29 cellular contexts compared by ENCODE assay signal in genomic region chr13:46132109-46132508, GRCh38. TPM values are rescaled to one million over a fixed set of nuclear protein-coding genes. Genes with fewer than 3 reads are reported as not detected.
A peak's percentile ranks its signal among the peaks of the same experiment; 100 is the strongest.
DNase-seq lines count a peak whose midpoint lies in the region; ATAC-seq, FAIRE-seq and TF ChIP-seq lines count a peak whose summit lies in the region.
"Had no signal": no experiment of that assay in that cellular context is flagged by ENCODE, and none has a peak within 500 bp of the region (broad histone marks: within the 10 kb centered on the region; RNA-seq: fewer than 3 reads in every experiment).

No MANE protein-coding gene starts in this region.

- peaks cover 13% of the 10 kb centered on the region for H3K9me3 ChIP-seq in neutrophil
- H3K9me3 ChIP-seq: A549, ascending aorta, stomach, vagina had no signal

- no peak overlapping the region for H3K4me3 ChIP-seq in neutrophil (ENCODE audit: low read depth in 1 of 2, low read length in 1 of 2)
- H3K4me3 ChIP-seq: A549, ascending aorta, coronary artery, neural progenitor cell, skin epidermis, stomach, vagina had no signal

- ATAC-seq in activated naive CD8-positive, alpha-beta T cell treated with anti-CD3 and anti-CD28 coated beads, Interleukin-2, amount 50 U/mL, for 24 hours: no peak
- ATAC-seq: A549, left lobe of liver, Panc1 had no signal

- H3K27me3 ChIP-seq in neutrophil: no peaks in the 10 kb centered on the region
- H3K27me3 ChIP-seq: ascending aorta, neural progenitor cell, stomach, vagina had no signal

- H3K27ac ChIP-seq in neutrophil: peak overlapping the region; percentile 16
- H3K27ac ChIP-seq: A549, ascending aorta, coronary artery, neural progenitor cell, parathyroid adenoma, skin epidermis, stomach, vagina had no signal

- peaks cover 100% of the 10 kb centered on the region for H3K36me3 ChIP-seq in neutrophil
- H3K36me3 ChIP-seq: ascending aorta, neural progenitor cell, vagina had no signal

- intact Hi-C loops in activated T-helper 2 cell treated with anti-CD3 and anti-CD28 coated beads, Interferon-gamma antibody, Interleukin-2, Interleukin-4, amounts not matched to agents 10 μg/mL and 5 μg/mL and 100 μg/mL, durations not matched to agents 14 hours and 24 hours and 36 hours (cut with micrococcal nuclease): no loop called here

- H3K36me3 Mint-ChIP-seq in activated T-cell treated with anti-CD3 and anti-CD28 coated beads, Interleukin-2, amount 50 U/mL, for 24 hours (ENCODE audit: low read depth): peaks cover 99% of the 10 kb centered on the region
- peaks cover 85% of the 10 kb centered on the region for H3K36me3 Mint-ChIP-seq in activated naive CD8-positive, alpha-beta T cell treated with anti-CD3 and anti-CD28 coated beads, Interleukin-2, amount 50 U/mL, for 24 hours (ENCODE audit: low read depth)
- peaks cover 93% of the 10 kb centered on the region for H3K36me3 Mint-ChIP-seq in activated T-helper 2 cell treated with anti-CD3 and anti-CD28 coated beads, Interferon-gamma antibody, Interleukin-2, Interleukin-4, amounts not matched to agents 10 μg/mL and 5 μg/mL and 100 μg/mL, durations not matched to agents 14 hours and 24 hours and 36 hours (ENCODE audit: low read depth)
- H3K36me3 Mint-ChIP-seq: neural progenitor cell had no signal

- FAIRE-seq in GM12891 (lab: Jason Lieb, UNC): peak; percentile 41
- FAIRE-seq: A549, islet of Langerhans had no signal

- H3K9me3 Mint-ChIP-seq in activated T-cell treated with anti-CD3 and anti-CD28 coated beads, Interleukin-2, amount 50 U/mL, for 24 hours: no peaks in the 10 kb centered on the region
- no peaks in the 10 kb centered on the region for H3K9me3 Mint-ChIP-seq in activated naive CD8-positive, alpha-beta T cell treated with anti-CD3 and anti-CD28 coated beads, Interleukin-2, amount 50 U/mL, for 24 hours
- no peaks in the 10 kb centered on the region for H3K9me3 Mint-ChIP-seq in activated T-helper 2 cell treated with anti-CD3 and anti-CD28 coated beads, Interferon-gamma antibody, Interleukin-2, Interleukin-4, amounts not matched to agents 10 μg/mL and 5 μg/mL and 100 μg/mL, durations not matched to agents 14 hours and 24 hours and 36 hours
- H3K9me3 Mint-ChIP-seq: activated naive CD8-positive, alpha-beta T cell treated with anti-CD3 and anti-CD28 coated beads, Interleukin-2, amount 10 ng/mL, durations not matched to agents 7 days and 5 days; neural progenitor cell; T-helper 2 cell treated with Interferon-gamma antibody and Interleukin-4, amounts not matched to agents 5 μg/mL and 100 μg/mL, for 36 hours had no signal

- no peak overlapping the region for H3K4me3 Mint-ChIP-seq in activated T-cell treated with anti-CD3 and anti-CD28 coated beads, Interleukin-2, amount 50 U/mL, for 24 hours
- H3K4me3 Mint-ChIP-seq in activated naive CD8-positive, alpha-beta T cell treated with anti-CD3 and anti-CD28 coated beads, Interleukin-2, amount 50 U/mL, for 24 hours: no peak overlapping the region
- H3K4me3 Mint-ChIP-seq in activated T-helper 2 cell treated with anti-CD3 and anti-CD28 coated beads, Interferon-gamma antibody, Interleukin-2, Interleukin-4, amounts not matched to agents 10 μg/mL and 5 μg/mL and 100 μg/mL, durations not matched to agents 14 hours and 24 hours and 36 hours (ENCODE audit: low read depth): no peak overlapping the region
- H3K4me3 Mint-ChIP-seq: activated naive CD8-positive, alpha-beta T cell treated with anti-CD3 and anti-CD28 coated beads, Interleukin-2, amount 10 ng/mL, durations not matched to agents 7 days and 5 days; neural progenitor cell; T-helper 2 cell treated with Interferon-gamma antibody and Interleukin-4, amounts not matched to agents 5 μg/mL and 100 μg/mL, for 36 hours had no signal

- DNase-seq in activated T-cell treated with anti-CD3 and anti-CD28 coated beads, Interleukin-2, amount 50 U/mL, for 24 hours: no peak
- DNase-seq in activated T-cell treated with anti-CD3 and anti-CD28 coated beads, Interleukin-2, amount 50 U/mL, for 48 hours: no peak
- no peak for DNase-seq in GM12891 (ENCODE audit: insufficient read length, low spot score)
- no peak for DNase-seq in activated naive CD8-positive, alpha-beta T cell treated with anti-CD3 and anti-CD28 coated beads, Interleukin-2, amount 50 U/mL, for 24 hours
- no peak for DNase-seq in D341Med (ENCODE audit: low spot score)
- no peak for DNase-seq in DMS 273 treated with DMSO at 0.1 percent for 48 hours (lab: John Stamatoyannopoulos, UW)
- no peak for DNase-seq in activated T-helper 2 cell treated with anti-CD3 and anti-CD28 coated beads, Interferon-gamma antibody, Interleukin-2, Interleukin-4, amounts not matched to agents 10 μg/mL and 5 μg/mL and 100 μg/mL, durations not matched to agents 14 hours and 24 hours and 36 hours (ENCODE audit: low spot score)
- DNase-seq: activated CD4-positive, alpha-beta T cell treated with anti-CD3 and anti-CD28 coated beads for 1 hour; activated naive CD8-positive, alpha-beta T cell treated with anti-CD3 and anti-CD28 coated beads, Interleukin-2, amount 10 ng/mL, durations not matched to agents 7 days and 5 days; activated T-cell treated with anti-CD3 and anti-CD28 coated beads, Interleukin-2, amount 50 U/mL, for 1 hour; erythroblast; NCI-H1417 treated with DMSO at 0.1 percent for 48 hours; NCI-H2029 treated with DMSO at 0.1 percent for 48 hours; NCI-H526 treated with DMSO at 0.1 percent for 48 hours; SHP77; stomach had no signal

- H3K4me1 Mint-ChIP-seq in activated T-cell treated with anti-CD3 and anti-CD28 coated beads, Interleukin-2, amount 50 U/mL, for 24 hours (ENCODE audit: low read depth): peaks cover 25% of the 10 kb centered on the region
- peaks cover 8% of the 10 kb centered on the region for H3K4me1 Mint-ChIP-seq in activated naive CD8-positive, alpha-beta T cell treated with anti-CD3 and anti-CD28 coated beads, Interleukin-2, amount 50 U/mL, for 24 hours
- H3K4me1 Mint-ChIP-seq in activated T-helper 2 cell treated with anti-CD3 and anti-CD28 coated beads, Interferon-gamma antibody, Interleukin-2, Interleukin-4, amounts not matched to agents 10 μg/mL and 5 μg/mL and 100 μg/mL, durations not matched to agents 14 hours and 24 hours and 36 hours (ENCODE audit: low read depth): peaks cover 8% of the 10 kb centered on the region

- TF ChIP-seq POLR2A in GM12891 (IDR thresholded peaks at IDR 0.05; ENCODE audit: low read depth, low read length): peak; percentile 38; the same call in 1 of the 2 replicates

- no peaks in the 10 kb centered on the region for H3K4me1 ChIP-seq in neutrophil (ENCODE audit: control insufficient read depth in 1 of 2, insufficient read depth in 1 of 2, low read depth in 1 of 2, low read length in 1 of 2)
- H3K4me1 ChIP-seq: A549, ascending aorta, neural progenitor cell, stomach, vagina had no signal

- H3K27me3 Mint-ChIP-seq in activated T-cell treated with anti-CD3 and anti-CD28 coated beads, Interleukin-2, amount 50 U/mL, for 24 hours: no peaks in the 10 kb centered on the region
- H3K27me3 Mint-ChIP-seq in activated naive CD8-positive, alpha-beta T cell treated with anti-CD3 and anti-CD28 coated beads, Interleukin-2, amount 50 U/mL, for 24 hours: no peaks in the 10 kb centered on the region
- H3K27me3 Mint-ChIP-seq in activated T-helper 2 cell treated with anti-CD3 and anti-CD28 coated beads, Interferon-gamma antibody, Interleukin-2, Interleukin-4, amounts not matched to agents 10 μg/mL and 5 μg/mL and 100 μg/mL, durations not matched to agents 14 hours and 24 hours and 36 hours (ENCODE audit: low read depth): no peaks in the 10 kb centered on the region
- H3K27me3 Mint-ChIP-seq: activated naive CD8-positive, alpha-beta T cell treated with anti-CD3 and anti-CD28 coated beads, Interleukin-2, amount 10 ng/mL, durations not matched to agents 7 days and 5 days had no signal

- H3K27ac Mint-ChIP-seq in activated T-cell treated with anti-CD3 and anti-CD28 coated beads, Interleukin-2, amount 50 U/mL, for 24 hours: peak overlapping the region; percentile 84
- peak overlapping the region; percentile 68 for H3K27ac Mint-ChIP-seq in activated naive CD8-positive, alpha-beta T cell treated with anti-CD3 and anti-CD28 coated beads, Interleukin-2, amount 50 U/mL, for 24 hours
- H3K27ac Mint-ChIP-seq in activated T-helper 2 cell treated with anti-CD3 and anti-CD28 coated beads, Interferon-gamma antibody, Interleukin-2, Interleukin-4, amounts not matched to agents 10 μg/mL and 5 μg/mL and 100 μg/mL, durations not matched to agents 14 hours and 24 hours and 36 hours: no peak overlapping the region
- H3K27ac Mint-ChIP-seq: activated naive CD8-positive, alpha-beta T cell treated with anti-CD3 and anti-CD28 coated beads, Interleukin-2, amount 10 ng/mL, durations not matched to agents 7 days and 5 days; neural progenitor cell; T-helper 2 cell treated with Interferon-gamma antibody and Interleukin-4, amounts not matched to agents 5 μg/mL and 100 μg/mL, for 36 hours had no signal

- TF ChIP-seq CTCF in neutrophil (IDR thresholded peaks at IDR 0.05): no peak

TF ChIP-seq in GM12891, 5 proteins besides CTCF, POLR2A, EP300 and RAD21:
- TF ChIP-seq SPI1 (IDR thresholded peaks at IDR 0.05; ENCODE audit: low read depth, low read length): no peak
- TF ChIP-seq POU2F2 (IDR thresholded peaks at IDR 0.05; ENCODE audit: low read depth, low read length): no peak
- TF ChIP-seq PAX5 (IDR thresholded peaks at IDR 0.05; ENCODE audit: insufficient read depth, low read length, severe bottlenecking): no peak
- no peak for TF ChIP-seq TAF1 (IDR thresholded peaks at IDR 0.05; ENCODE audit: low read depth, low read length)
- TF ChIP-seq POLR2AphosphoS5 (IDR thresholded peaks at IDR 0.05; ENCODE audit: low read depth, low read length): peak; percentile 67; the same call in 1 of the 2 replicates

RNA-seq across cellular contexts. Expression of gene CPB2, which starts 27.3 kb away (rescaled TPM):
- 0.09 TPM for polyA plus RNA-seq in GM12891 (2012; ENCODE audit: low read depth, missing spikeins)
- not detected in 2 replicates for total RNA-seq in activated T-helper 2 cell treated with anti-CD3 and anti-CD28 coated beads, Interferon-gamma antibody, Interleukin-2, Interleukin-4, amounts not matched to agents 10 μg/mL and 5 μg/mL and 100 μg/mL, durations not matched to agents 14 hours and 24 hours and 36 hours
- total RNA-seq: activated CD8-positive, alpha-beta memory T cell treated with anti-CD3 and anti-CD28 coated beads for 36 hours; activated naive CD8-positive, alpha-beta T cell treated with anti-CD3 and anti-CD28 coated beads, Interleukin-2, amount 10 ng/mL, durations not matched to agents 7 days and 5 days; ascending aorta; vagina had no signal
- polyA plus RNA-seq: stomach had no signal

RNA-seq across cellular contexts. Expression of gene LCP1, which starts 49.9 kb away (rescaled TPM):
- 1,208 TPM for polyA plus RNA-seq in GM12891 (2012; ENCODE audit: low read depth, missing spikeins)
- 738 and 741 TPM in 2 replicates for total RNA-seq in activated T-helper 2 cell treated with anti-CD3 and anti-CD28 coated beads, Interferon-gamma antibody, Interleukin-2, Interleukin-4, amounts not matched to agents 10 μg/mL and 5 μg/mL and 100 μg/mL, durations not matched to agents 14 hours and 24 hours and 36 hours
